In genomic region chr4:11548529-11549176, GRCh38 we compare ENCODE assay signal across 12 cellular contexts.
DNase-seq lines count a peak whose midpoint lies in the region; ATAC-seq and FAIRE-seq lines count a peak whose summit lies in the region.
"Had no signal": no experiment of that assay in that cellular context is flagged by ENCODE, and none has a peak within 500 bp of the region (broad histone marks: within the 10 kb centered on the region; RNA-seq: fewer than 3 reads in every experiment).

No MANE protein-coding gene starts in this region.

- ATAC-seq in GM18867 (IDR thresholded peaks at IDR 0.05; ENCODE audit: unreplicated experiment) (peak; percentile 96), GM21723 (IDR thresholded peaks at IDR 0.05; ENCODE audit: unreplicated experiment) (peak; percentile 87), HG03521 (IDR thresholded peaks at IDR 0.05; ENCODE audit: unreplicated experiment) (peak; percentile 91), HG02840 (IDR thresholded peaks at IDR 0.05; ENCODE audit: low FRiP score, unreplicated experiment) (no peak)

- FAIRE-seq in islet of Langerhans (lab: Jason Lieb, UNC) (peak; percentile 45), HTR-8/SVneo (lab: Jason Lieb, UNC) (no peak)
- FAIRE-seq: G401.6 had no signal

- no peak for DNase-seq in NCI-H1694 treated with DMSO at 0.1 percent for 48 hours (lab: John Stamatoyannopoulos, UW)
- DNase-seq in SHP77 (lab: John Stamatoyannopoulos, UW) = no peak
- DNase-seq in HTR-8/SVneo (ENCODE audit: insufficient read length, low spot score) = no peak
- DNase-seq: activated naive CD8-positive, alpha-beta T cell treated with anti-CD3 and anti-CD28 coated beads, Interleukin-2, amount 10 ng/mL, durations not matched to agents 7 days and 5 days; glutamatergic neuron; KG1 had no signal
